Comparison of ENCODE assay signal across 8 cellular contexts in the genomic region with DNA sequence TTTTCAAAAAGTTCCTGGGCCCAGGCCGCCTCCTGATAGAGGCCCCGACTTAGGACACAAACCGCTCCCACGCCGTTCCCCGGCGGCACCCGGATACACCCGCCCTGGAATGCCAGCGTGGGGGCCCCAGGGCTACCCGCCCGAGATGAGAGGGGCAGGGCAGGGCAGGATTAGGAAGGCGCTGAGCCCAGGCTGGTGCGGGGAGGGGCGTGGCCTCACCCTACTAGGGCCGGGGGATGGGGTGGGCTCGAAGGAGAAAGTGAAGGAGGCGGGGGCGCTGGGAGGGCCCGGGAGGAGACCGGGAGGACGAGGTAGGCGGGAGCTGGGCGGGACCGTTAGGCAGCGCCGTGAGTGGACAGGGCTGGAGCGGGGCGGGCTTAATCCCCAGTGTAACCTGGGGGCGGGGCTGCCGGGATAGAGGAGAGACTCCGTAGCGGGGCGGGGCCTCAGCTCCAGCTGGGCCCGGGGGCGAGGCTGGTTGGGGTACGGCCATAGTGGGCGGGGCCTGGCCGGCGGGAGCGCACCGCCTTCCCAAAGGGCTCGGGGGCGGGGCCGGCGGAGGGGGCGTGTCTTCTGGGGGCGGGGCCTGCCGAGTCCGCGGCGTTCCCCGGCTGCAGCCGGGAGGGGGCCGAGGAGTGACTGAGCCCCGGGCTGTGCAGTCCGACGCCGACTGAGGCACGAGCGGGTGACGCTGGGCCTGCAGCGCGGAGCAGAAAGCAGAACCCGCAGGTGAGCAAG. TPM values are rescaled to one million over a fixed set of nuclear protein-coding genes. Genes with fewer than 3 reads are reported as not detected.
A peak's percentile ranks its signal among the peaks of the same experiment; 100 is the strongest.
DNase-seq lines count a peak whose midpoint lies in the region; ATAC-seq and TF ChIP-seq lines count a peak whose summit lies in the region.

A gene with protein sequence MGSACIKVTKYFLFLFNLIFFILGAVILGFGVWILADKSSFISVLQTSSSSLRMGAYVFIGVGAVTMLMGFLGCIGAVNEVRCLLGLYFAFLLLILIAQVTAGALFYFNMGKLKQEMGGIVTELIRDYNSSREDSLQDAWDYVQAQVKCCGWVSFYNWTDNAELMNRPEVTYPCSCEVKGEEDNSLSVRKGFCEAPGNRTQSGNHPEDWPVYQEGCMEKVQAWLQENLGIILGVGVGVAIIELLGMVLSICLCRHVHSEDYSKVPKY (plus strand): TSS at position 656 of the 738 bp plus-strand sequence. CDS start 29,000 bp downstream, outside the sequence.

- TF ChIP-seq CTCF in liver (IDR thresholded peaks at IDR 0.05; ENCODE audit: low read depth, low read length, missing input control): peak; percentile 28

- WGBS in liver: under 1% methylated on average over 65 of the region's 65 CpGs

- no peaks in the 10 kb centered on the region for H3K9me3 ChIP-seq in CD4-positive, CD25-positive, alpha-beta regulatory T cell (ENCODE audit: control insufficient read depth in 2 of 2, low read length in 2 of 2)
- no peaks in the 10 kb centered on the region for H3K9me3 ChIP-seq in liver (ENCODE audit: control insufficient read depth in 4 of 4, low read length in 3 of 4)

- H3K27me3 Mint-ChIP-seq in CD4-positive, CD25-positive, alpha-beta regulatory T cell: no peaks in the 10 kb centered on the region

- H3K9me3 Mint-ChIP-seq in CD4-positive, CD25-positive, alpha-beta regulatory T cell: no peaks in the 10 kb centered on the region

- H3K9ac ChIP-seq in liver (ENCODE audit: low read depth in 1 of 2, low read length in 2 of 2): peak within 1 kb of the TSS; percentile 81 to 89

- peak; percentile 83 to 84 for ATAC-seq in CD4-positive, CD25-positive, alpha-beta regulatory T cell (ENCODE audit: low read depth in 2 of 2)
- peak; percentile 77 for ATAC-seq in GM19395 (IDR thresholded peaks at IDR 0.05; ENCODE audit: unreplicated experiment)
- peak; percentile 63 for ATAC-seq in HG03565 (IDR thresholded peaks at IDR 0.05; ENCODE audit: unreplicated experiment)

- H3K4me3 ChIP-seq in CD4-positive, CD25-positive, alpha-beta regulatory T cell (ENCODE audit: low read depth, low read length): peak within 1 kb of the TSS; percentile 86
- H3K4me3 ChIP-seq in liver (ENCODE audit: low read depth in 1 of 3, low read length in 3 of 3): peak within 1 kb of the TSS; percentile 66 to 86 (median 82)

- peak within 1 kb of the TSS; percentile 82 to 90 (median 88) for H3K27ac Mint-ChIP-seq in CD4-positive, CD25-positive, alpha-beta regulatory T cell

- no peak for TF ChIP-seq RAD21 in liver (IDR thresholded peaks at IDR 0.05)

- H3K36me3 Mint-ChIP-seq in CD4-positive, CD25-positive, alpha-beta regulatory T cell: no peaks in the 10 kb centered on the region

- peak; percentile 93 to 97 (median 97) for DNase-seq in CD4-positive, CD25-positive, alpha-beta regulatory T cell
- DNase-seq in NCI-H748 treated with DMSO at 0.1 percent for 48 hours (lab: John Stamatoyannopoulos, UW) (peak; percentile 96), dermis blood vessel endothelial cell (peak; percentile 99)
- peak; percentile 97 for DNase-seq in activated CD4-positive, alpha-beta T cell treated with anti-CD3 and anti-CD28 coated beads, Interleukin-2, amount 50 U/mL, for 4 hours
- DNase-seq in stimulated activated CD4-positive, alpha-beta T cell treated with anti-CD3 and anti-CD28 coated beads, Interleukin-4, amount 100 ng/mL, for 24 hours: peak; percentile 98

- H3K27me3 ChIP-seq in CD4-positive, CD25-positive, alpha-beta regulatory T cell (ENCODE audit: control insufficient read depth, insufficient read depth, low read length): no peaks in the 10 kb centered on the region
- H3K27me3 ChIP-seq in liver (ENCODE audit: control insufficient read depth in 4 of 4, insufficient read depth in 4 of 4, low read length in 3 of 4): no peaks in the 10 kb centered on the region

- H3K4me1 Mint-ChIP-seq in CD4-positive, CD25-positive, alpha-beta regulatory T cell: peaks cover 8 to 63% (median 43%) of the 10 kb centered on the region in 4 donors

- H3K27ac ChIP-seq in CD4-positive, CD25-positive, alpha-beta regulatory T cell (ENCODE audit: insufficient read depth, low read length, poor library complexity, severe bottlenecking): peak within 1 kb of the TSS; percentile 78
- H3K27ac ChIP-seq in liver (ENCODE audit: low read depth in 1 of 2, low read length in 2 of 2): peak within 1 kb of the TSS; percentile 92 to 94

- H3K36me3 ChIP-seq in CD4-positive, CD25-positive, alpha-beta regulatory T cell (ENCODE audit: control insufficient read depth, insufficient read depth, low read length): no peaks in the 10 kb centered on the region
- no peaks in the 10 kb centered on the region for H3K36me3 ChIP-seq in liver (ENCODE audit: control insufficient read depth in 4 of 4, insufficient read depth in 3 of 4, low read depth in 1 of 4, low read length in 3 of 4)

- H3K4me3 Mint-ChIP-seq in CD4-positive, CD25-positive, alpha-beta regulatory T cell: peak within 1 kb of the TSS; percentile 91 to 98 (median 95)

- H3K4me1 ChIP-seq in CD4-positive, CD25-positive, alpha-beta regulatory T cell (ENCODE audit: control insufficient read depth, insufficient read depth, low read length, poor library complexity, severe bottlenecking): peaks cover 55% of the 10 kb centered on the region
- H3K4me1 ChIP-seq in liver (ENCODE audit: control insufficient read depth in 4 of 4, insufficient read depth in 4 of 4, low read length in 3 of 4): peaks cover 5 to 30% (median 20%) of the 10 kb centered on the region in 4 donors

TF ChIP-seq in liver, 16 proteins besides CTCF, POLR2A, EP300 and RAD21:
- peak in 1 of 2 donors; percentile 39 for TF ChIP-seq GABPA (IDR thresholded peaks at IDR 0.05 in 1 of 2, conservative IDR thresholded peaks at IDR 0.05 in 1 of 2)
- TF ChIP-seq, protein P1, sequence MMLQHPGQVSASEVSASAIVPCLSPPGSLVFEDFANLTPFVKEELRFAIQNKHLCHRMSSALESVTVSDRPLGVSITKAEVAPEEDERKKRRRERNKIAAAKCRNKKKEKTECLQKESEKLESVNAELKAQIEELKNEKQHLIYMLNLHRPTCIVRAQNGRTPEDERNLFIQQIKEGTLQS (IDR thresholded peaks at IDR 0.05): no peak
- TF ChIP-seq HNF4G (IDR thresholded peaks at IDR 0.05): no peak
- TF ChIP-seq TAF1 (conservative IDR thresholded peaks at IDR 0.05): peak; percentile 50
- TF ChIP-seq, protein P2, sequence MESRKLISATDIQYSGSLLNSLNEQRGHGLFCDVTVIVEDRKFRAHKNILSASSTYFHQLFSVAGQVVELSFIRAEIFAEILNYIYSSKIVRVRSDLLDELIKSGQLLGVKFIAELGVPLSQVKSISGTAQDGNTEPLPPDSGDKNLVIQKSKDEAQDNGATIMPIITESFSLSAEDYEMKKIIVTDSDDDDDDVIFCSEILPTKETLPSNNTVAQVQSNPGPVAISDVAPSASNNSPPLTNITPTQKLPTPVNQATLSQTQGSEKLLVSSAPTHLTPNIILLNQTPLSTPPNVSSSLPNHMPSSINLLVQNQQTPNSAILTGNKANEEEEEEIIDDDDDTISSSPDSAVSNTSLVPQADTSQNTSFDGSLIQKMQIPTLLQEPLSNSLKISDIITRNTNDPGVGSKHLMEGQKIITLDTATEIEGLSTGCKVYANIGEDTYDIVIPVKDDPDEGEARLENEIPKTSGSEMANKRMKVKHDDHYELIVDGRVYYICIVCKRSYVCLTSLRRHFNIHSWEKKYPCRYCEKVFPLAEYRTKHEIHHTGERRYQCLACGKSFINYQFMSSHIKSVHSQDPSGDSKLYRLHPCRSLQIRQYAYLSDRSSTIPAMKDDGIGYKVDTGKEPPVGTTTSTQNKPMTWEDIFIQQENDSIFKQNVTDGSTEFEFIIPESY (IDR thresholded peaks at IDR 0.05): peak; percentile 27
- peak; percentile 33 to 60 for TF ChIP-seq EGR1 (IDR thresholded peaks at IDR 0.05; ENCODE audit: low read depth in 2 of 2)
- peak; percentile 15 for TF ChIP-seq FOXA2 (IDR thresholded peaks at IDR 0.05)
- peak in 1 of 2 donors; percentile 25 for TF ChIP-seq JUND (IDR thresholded peaks at IDR 0.05)
- peak; percentile 85 for TF ChIP-seq SP1 (IDR thresholded peaks at IDR 0.05)
- TF ChIP-seq, protein P3, sequence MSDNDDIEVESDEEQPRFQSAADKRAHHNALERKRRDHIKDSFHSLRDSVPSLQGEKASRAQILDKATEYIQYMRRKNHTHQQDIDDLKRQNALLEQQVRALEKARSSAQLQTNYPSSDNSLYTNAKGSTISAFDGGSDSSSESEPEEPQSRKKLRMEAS (IDR thresholded peaks at IDR 0.05): no peak
- TF ChIP-seq RXRA (IDR thresholded peaks at IDR 0.05): no peak
- no peak for TF ChIP-seq FOXA1 (IDR thresholded peaks at IDR 0.05)
- TF ChIP-seq, protein P4, sequence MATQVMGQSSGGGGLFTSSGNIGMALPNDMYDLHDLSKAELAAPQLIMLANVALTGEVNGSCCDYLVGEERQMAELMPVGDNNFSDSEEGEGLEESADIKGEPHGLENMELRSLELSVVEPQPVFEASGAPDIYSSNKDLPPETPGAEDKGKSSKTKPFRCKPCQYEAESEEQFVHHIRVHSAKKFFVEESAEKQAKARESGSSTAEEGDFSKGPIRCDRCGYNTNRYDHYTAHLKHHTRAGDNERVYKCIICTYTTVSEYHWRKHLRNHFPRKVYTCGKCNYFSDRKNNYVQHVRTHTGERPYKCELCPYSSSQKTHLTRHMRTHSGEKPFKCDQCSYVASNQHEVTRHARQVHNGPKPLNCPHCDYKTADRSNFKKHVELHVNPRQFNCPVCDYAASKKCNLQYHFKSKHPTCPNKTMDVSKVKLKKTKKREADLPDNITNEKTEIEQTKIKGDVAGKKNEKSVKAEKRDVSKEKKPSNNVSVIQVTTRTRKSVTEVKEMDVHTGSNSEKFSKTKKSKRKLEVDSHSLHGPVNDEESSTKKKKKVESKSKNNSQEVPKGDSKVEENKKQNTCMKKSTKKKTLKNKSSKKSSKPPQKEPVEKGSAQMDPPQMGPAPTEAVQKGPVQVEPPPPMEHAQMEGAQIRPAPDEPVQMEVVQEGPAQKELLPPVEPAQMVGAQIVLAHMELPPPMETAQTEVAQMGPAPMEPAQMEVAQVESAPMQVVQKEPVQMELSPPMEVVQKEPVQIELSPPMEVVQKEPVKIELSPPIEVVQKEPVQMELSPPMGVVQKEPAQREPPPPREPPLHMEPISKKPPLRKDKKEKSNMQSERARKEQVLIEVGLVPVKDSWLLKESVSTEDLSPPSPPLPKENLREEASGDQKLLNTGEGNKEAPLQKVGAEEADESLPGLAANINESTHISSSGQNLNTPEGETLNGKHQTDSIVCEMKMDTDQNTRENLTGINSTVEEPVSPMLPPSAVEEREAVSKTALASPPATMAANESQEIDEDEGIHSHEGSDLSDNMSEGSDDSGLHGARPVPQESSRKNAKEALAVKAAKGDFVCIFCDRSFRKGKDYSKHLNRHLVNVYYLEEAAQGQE (IDR thresholded peaks at IDR 0.05): peak; percentile 65
- TF ChIP-seq HNF4A (conservative IDR thresholded peaks at IDR 0.05): no peak
- no peak for TF ChIP-seq NR2F2 (IDR thresholded peaks at IDR 0.05)
- TF ChIP-seq YY1 (IDR thresholded peaks at IDR 0.05): peak; percentile 55

RNA-seq across cellular contexts. Expression of the gene that starts here (rescaled TPM):
- total RNA-seq in CD4-positive, CD25-positive, alpha-beta regulatory T cell: 132 TPM
- polyA plus RNA-seq in CD4-positive, CD25-positive, alpha-beta regulatory T cell: 100 to 1,000 TPM in 3 of 4 donors, 10 to 100 TPM in 1; 81.0 to 167 (median 118) TPM
- total RNA-seq in dermis blood vessel endothelial cell: 8.5 and 14.1 TPM in 2 replicates
- 10 to 100 TPM; 27.4 to 59.5 TPM for total RNA-seq in liver
- 10 to 100 TPM; 36.0 to 82.6 TPM for polyA plus RNA-seq in liver

Comparison
In these comparisons a context has a peak if more than half of its experiments do, and no peak if none do; other contexts are left out.
1. Peak in every context shown above with its lines: DNase-seq, ATAC-seq, H3K4me3 ChIP-seq and H3K27ac ChIP-seq.